ENCODE assay signal across 8 cellular contexts in the genomic region with DNA sequence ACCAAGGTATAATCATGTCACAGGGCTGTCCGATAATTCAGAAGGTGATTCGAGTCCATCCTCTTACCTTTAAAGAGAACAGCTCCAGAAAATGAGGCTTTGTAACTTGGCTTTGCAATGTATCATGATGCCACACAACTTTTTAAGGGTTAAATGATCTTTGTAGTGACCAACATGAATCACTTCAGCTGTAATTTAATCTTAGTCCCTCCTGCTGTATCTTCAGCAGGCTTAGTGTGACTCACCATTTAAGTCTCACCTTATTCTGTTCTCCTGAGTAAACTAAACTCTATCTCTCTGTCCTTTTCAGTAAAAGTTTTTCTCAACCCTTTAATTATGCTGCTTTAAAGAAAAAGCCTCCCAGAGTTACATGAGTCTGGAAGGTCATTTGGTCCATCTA. TPM values are rescaled to one million over a fixed set of nuclear protein-coding genes. Genes with fewer than 3 reads are reported as not detected.
DNase-seq lines count a peak whose midpoint lies in the region; TF ChIP-seq lines count a peak whose summit lies in the region.
"Had no signal": no experiment of that assay in that cellular context is flagged by ENCODE, and none has a peak within 500 bp of the region (broad histone marks: within the 10 kb centered on the region; RNA-seq: fewer than 3 reads in every experiment).

No MANE protein-coding gene starts in this region.

- H3K4me2 ChIP-seq in MM.1S (ENCODE audit: low read depth, low read length) = peak overlapping the region; percentile 40; the same call in 1 of the 2 replicates
- H3K4me2 ChIP-seq in neural cell (ENCODE audit: low read length) = peak overlapping the region; percentile 27

- no peak for TF ChIP-seq CTCF in MM.1S (IDR thresholded peaks at IDR 0.05; ENCODE audit: low read length)
- TF ChIP-seq CTCF in astrocyte of the spinal cord (IDR thresholded peaks at IDR 0.05; ENCODE audit: low read depth, low read length) = no peak
- no peak for TF ChIP-seq CTCF in neural cell (IDR thresholded peaks at IDR 0.05; ENCODE audit: poor library complexity, severe bottlenecking)
- no peak for TF ChIP-seq CTCF in ascending aorta (IDR thresholded peaks at IDR 0.05)
- no peak for TF ChIP-seq CTCF in right atrium auricular region (IDR thresholded peaks at IDR 0.05)

- DNase-seq in EH (ENCODE audit: low read depth) (peak; percentile 63), MM.1S (no peak), astrocyte of the spinal cord (ENCODE audit: low read depth, low spot score) (peak; percentile 68), ascending aorta (ENCODE audit: low spot score in 2 of 2) (no peak), NCI-H146 (lab: John Stamatoyannopoulos, UW) (no peak), right atrium auricular region (ENCODE audit: low spot score) (no peak)

- H3K9me2 ChIP-seq in MM.1S (replicated peaks; ENCODE audit: insufficient read depth, low read length) (no peaks in the 10 kb centered on the region), neural cell (ENCODE audit: insufficient read depth, low read length) (no peaks in the 10 kb centered on the region)

- H3K9me3 ChIP-seq in MM.1S (replicated peaks; ENCODE audit: insufficient read depth, low read length) (no peaks in the 10 kb centered on the region), neural cell (ENCODE audit: low read length) (peaks cover 3% of the 10 kb centered on the region), ascending aorta (no peaks in the 10 kb centered on the region), right atrium auricular region (peaks cover 0 to 7% of the 10 kb centered on the region in 2 donors)

- H3F3A ChIP-seq in MM.1S (ENCODE audit: insufficient read depth, low read length) = 0 out of 2 replicates have a peak, but pooled peaks cover 8% of the 10 kb centered on the region
- peaks cover 5% of the 10 kb centered on the region for H3F3A ChIP-seq in neural cell (ENCODE audit: insufficient read depth, low read length, poor library complexity, severe bottlenecking)

- no peaks in the 10 kb centered on the region for H3K27me3 ChIP-seq in MM.1S (replicated peaks; ENCODE audit: insufficient read depth, low read length)
- no peaks in the 10 kb centered on the region for H3K27me3 ChIP-seq in neural cell (ENCODE audit: insufficient read depth, low read depth, low read length)
- no peaks in the 10 kb centered on the region for H3K27me3 ChIP-seq in ascending aorta
- H3K27me3 ChIP-seq in right atrium auricular region = no peaks in the 10 kb centered on the region

- no peaks in the 10 kb centered on the region for H3K79me2 ChIP-seq in MM.1S (ENCODE audit: low read length)
- peaks cover 9% of the 10 kb centered on the region for H3K79me2 ChIP-seq in neural cell (replicated peaks; ENCODE audit: insufficient read depth, low read length)

- H3K4me1 ChIP-seq in MM.1S (ENCODE audit: low read length) = peaks cover 4% of the 10 kb centered on the region; the same call in 1 of the 2 replicates
- H3K4me1 ChIP-seq in ascending aorta = peaks cover 3 to 8% of the 10 kb centered on the region in 2 donors
- peaks cover 0 to 41% of the 10 kb centered on the region in 2 donors for H3K4me1 ChIP-seq in right atrium auricular region

- in situ Hi-C loops in astrocyte of the spinal cord (cut with HindIII; ENCODE audit: low sequenced_read_pairs) = no loop called here

- no peak for TF ChIP-seq EP300 in neural cell (conservative IDR thresholded peaks at IDR 0.05; ENCODE audit: poor library complexity, severe bottlenecking)

- H2AFZ ChIP-seq in MM.1S (ENCODE audit: low read length) = no peak overlapping the region; the same call in 1 of the 2 replicates
- H2AFZ ChIP-seq in neural cell (ENCODE audit: low read depth, low read length) = no peak overlapping the region

- H3K4me3 ChIP-seq in MM.1S (ENCODE audit: low read length) = no peak overlapping the region
- no peak overlapping the region for H3K4me3 ChIP-seq in astrocyte of the spinal cord (ENCODE audit: low read depth, low read length)
- H3K4me3 ChIP-seq in neural cell (ENCODE audit: low read length) = peak overlapping the region; percentile 76
- no peak overlapping the region for H3K4me3 ChIP-seq in ascending aorta
- H3K4me3 ChIP-seq in right atrium auricular region = no peak overlapping the region

- intact Hi-C loops in ascending aorta (cut with DNase I) = no loop called here

- H3K27ac ChIP-seq in MM.1S (ENCODE audit: low read length) (no peak overlapping the region; the same call in 1 of the 2 replicates), neural cell (ENCODE audit: low read length) (peak overlapping the region; percentile 93), ascending aorta (no peak overlapping the region), right atrium auricular region (no peak overlapping the region)
- H3K27ac ChIP-seq: HL-60 had no signal

- TF ChIP-seq RAD21 in neural cell (conservative IDR thresholded peaks at IDR 0.05) = no peak

- no peak overlapping the region for H3K9ac ChIP-seq in MM.1S (ENCODE audit: low read length)
- no peak overlapping the region for H3K9ac ChIP-seq in neural cell (ENCODE audit: low read length)

- H4K20me1 ChIP-seq in MM.1S (ENCODE audit: insufficient read depth, low read length) (no peaks in the 10 kb centered on the region), neural cell (ENCODE audit: insufficient read depth) (no peaks in the 10 kb centered on the region)

- H3K36me3 ChIP-seq in MM.1S (replicated peaks; ENCODE audit: insufficient read depth, low read length) = no peaks in the 10 kb centered on the region
- no peaks in the 10 kb centered on the region for H3K36me3 ChIP-seq in neural cell (ENCODE audit: insufficient read depth, low read length)
- H3K36me3 ChIP-seq in ascending aorta = no peaks in the 10 kb centered on the region
- no peaks in the 10 kb centered on the region for H3K36me3 ChIP-seq in right atrium auricular region

TF ChIP-seq in neural cell, 6 proteins besides CTCF, POLR2A, EP300 and RAD21:
- TF ChIP-seq TAF1 (IDR thresholded peaks at IDR 0.05; ENCODE audit: low read depth) (no peak), POLR2AphosphoS5 (IDR thresholded peaks at IDR 0.05) (no peak)

RNA-seq across cellular contexts. Expression of gene HIVEP3, which starts 1.9 kb away (rescaled TPM):
- polyA plus RNA-seq in neural cell = 1.9 and 2.6 TPM in 2 replicates
- 9.3 and 10.7 TPM in 2 replicates for polyA minus RNA-seq in neural cell
- total RNA-seq in ascending aorta (0.32 TPM), right atrium auricular region (1 to 10 TPM; 4.7 to 5.8 TPM)

Comparison
In these comparisons a context has a peak if more than half of its experiments do, and no peak if none do; other contexts are left out.
1. DNase-seq: peak in EH (single experiment) and astrocyte of the spinal cord (single experiment); none in MM.1S (single experiment), ascending aorta (0 of 2), NCI-H146 (single experiment) and right atrium auricular region (single experiment).